In genomic region chr12:100913872-100914600, GRCh38 we compare ENCODE assay signal across 18 cellular contexts.
"Had no signal": no experiment of that assay in that cellular context is flagged by ENCODE, and none has a peak within 500 bp of the region (broad histone marks: within the 10 kb centered on the region; RNA-seq: fewer than 3 reads in every experiment).

No MANE protein-coding gene starts in this region.

- H3K4me3 ChIP-seq: heart left ventricle, left ventricle myocardium inferior, sigmoid colon, testis had no signal

- ATAC-seq: activated CD4-positive, CD25-positive, alpha-beta regulatory T cell treated with anti-CD3 and anti-CD28 coated beads, Interleukin-2, amount 50 U/mL, for 24 hours; activated CD8-positive, alpha-beta memory T cell treated with anti-CD3 and anti-CD28 coated beads, Interleukin-2, amount 10 ng/mL, durations not matched to agents 7 days and 5 days; activated naive CD4-positive, alpha-beta T cell treated with anti-CD3 and anti-CD28 coated beads, Interleukin-2, amount 50 U/mL, for 72 hours; heart left ventricle had no signal

- H3K27ac ChIP-seq: brain microvascular endothelial cell, heart left ventricle, left ventricle myocardium inferior, sigmoid colon, testis had no signal

- H3K9me3 ChIP-seq: heart left ventricle, left ventricle myocardium inferior, sigmoid colon, testis had no signal

- H3K36me3 ChIP-seq: brain microvascular endothelial cell, heart left ventricle, left ventricle myocardium inferior, sigmoid colon had no signal

- H3K27me3 ChIP-seq: brain microvascular endothelial cell, heart left ventricle, sigmoid colon, testis had no signal

- H3K4me1 ChIP-seq: heart left ventricle, left ventricle myocardium inferior, sigmoid colon, testis had no signal

- DNase-seq: activated CD4-positive, alpha-beta T cell treated with anti-CD3 and anti-CD28 coated beads, Interleukin-2, amount 50 U/mL, for 4 hours; activated CD8-positive, alpha-beta memory T cell treated with anti-CD3 and anti-CD28 coated beads, Interleukin-2, amount 10 ng/mL, durations not matched to agents 7 days and 5 days; activated effector memory CD4-positive, alpha-beta T cell treated with Interleukin-2 at 50 U/mL for 16 hours; activated T-cell treated with anti-CD3 and anti-CD28 coated beads, Interleukin-2, amount 50 U/mL, for 24 hours; amygdala; brain microvascular endothelial cell; cerebellar nuclear complex; dermis blood vessel endothelial cell; endodermal cell; heart left ventricle; left ventricle myocardium inferior; sigmoid colon; stimulated activated CD4-positive, alpha-beta T cell treated with anti-CD3 and anti-CD28 coated beads, Interleukin-2, amount 100 ng/mL, for 48 hours; stimulated activated naive CD4-positive, alpha-beta T cell treated with Interleukin-2 at 50 U/mL for 16 hours; T-helper 2 cell; testis had no signal
